16 cellular contexts compared by ENCODE assay signal in genomic region chr12:117514016-117514415, GRCh38.
A peak's percentile ranks its signal among the peaks of the same experiment; 100 is the strongest.
DNase-seq lines count a peak whose midpoint lies in the region; ATAC-seq and TF ChIP-seq lines count a peak whose summit lies in the region.
"Had no signal": no experiment of that assay in that cellular context is flagged by ENCODE, and none has a peak within 500 bp of the region (broad histone marks: within the 10 kb centered on the region; RNA-seq: fewer than 3 reads in every experiment).

No MANE protein-coding gene starts in this region.

- no peaks in the 10 kb centered on the region for H3K9me3 ChIP-seq in upper lobe of right lung
- H3K9me3 ChIP-seq in gastroesophageal sphincter = no peaks in the 10 kb centered on the region

- DNase-seq in NCI-H2196 (lab: John Stamatoyannopoulos, UW; ENCODE audit: unreplicated experiment) (peak; percentile 60), NCI-H2196 treated with DMSO at 0.1 percent for 48 hours (lab: John Stamatoyannopoulos, UW; ENCODE audit: unreplicated experiment) (no peak), amygdala (lab: John Stamatoyannopoulos, UW) (peak in 38 of 56 donors; percentile 1 to 63 (median 16)), inferior parietal cortex (ENCODE audit: extremely low spot score) (peak; percentile 78), upper lobe of right lung (no peak), DMS114 treated with DMSO at 0.1 percent for 48 hours (lab: John Stamatoyannopoulos, UW; ENCODE audit: unreplicated experiment) (no peak)
- DNase-seq: 8988T; CD4-positive, alpha-beta T cell; effector memory CD4-positive, alpha-beta T cell; foreskin keratinocyte; islet precursor cell; NCI-H510A treated with DMSO at 0.1 percent for 48 hours; nephron progenitor cell had no signal

- intact Hi-C loops in upper lobe of right lung (cut with DNase I) = no loop called here

- H3K4me3 ChIP-seq in upper lobe of right lung (no peak overlapping the region), gastroesophageal sphincter (no peak overlapping the region)

- TF ChIP-seq CTCF in upper lobe of right lung (IDR thresholded peaks at IDR 0.05) (no peak), gastroesophageal sphincter (IDR thresholded peaks at IDR 0.05) (no peak)

- H3K27me3 ChIP-seq in upper lobe of right lung (peaks cover 8% of the 10 kb centered on the region), gastroesophageal sphincter (no peaks in the 10 kb centered on the region)
- H3K27me3 ChIP-seq: foreskin keratinocyte had no signal

- TF ChIP-seq EP300 in gastroesophageal sphincter (IDR thresholded peaks at IDR 0.05) = no peak

- peak; percentile 47 for ATAC-seq in upper lobe of right lung
- no peak for ATAC-seq in GM21423 (IDR thresholded peaks at IDR 0.05; ENCODE audit: unreplicated experiment)
- no peak for ATAC-seq in gastroesophageal sphincter
- ATAC-seq: foreskin keratinocyte had no signal

- no peak overlapping the region for H3K27ac ChIP-seq in upper lobe of right lung
- no peak overlapping the region for H3K27ac ChIP-seq in gastroesophageal sphincter
- H3K27ac ChIP-seq: foreskin keratinocyte, RWPE1 had no signal

- TF ChIP-seq POLR2A in gastroesophageal sphincter (IDR thresholded peaks at IDR 0.05) = no peak

- no peaks in the 10 kb centered on the region for H3K4me1 ChIP-seq in upper lobe of right lung
- H3K4me1 ChIP-seq in gastroesophageal sphincter = peaks cover 0 to 7% (median 0%) of the 10 kb centered on the region in 3 donors
- H3K4me1 ChIP-seq: foreskin keratinocyte had no signal

- H3K36me3 ChIP-seq in upper lobe of right lung (no peaks in the 10 kb centered on the region), gastroesophageal sphincter (no peaks in the 10 kb centered on the region)

- 19% methylated on average over 5 of the region's 5 CpGs; no CpG with 5 or more reads in 1 of the 2 donors for WGBS in gastroesophageal sphincter (ENCODE audit: low coverage in 1 of 2), 2 donors

Comparison
In these comparisons a context has a peak if more than half of its experiments do, and no peak if none do; other contexts are left out.
1. DNase-seq: peak in NCI-H2196 (single experiment), amygdala (38 of 56) and inferior parietal cortex (single experiment); none in NCI-H2196 treated with DMSO at 0.1 percent for 48 hours (single experiment), upper lobe of right lung (single experiment) and DMS114 treated with DMSO at 0.1 percent for 48 hours (single experiment).